14 cellular contexts compared by ENCODE assay signal in genomic region chr12:32566663-32567634, GRCh38.
DNase-seq lines count a peak whose midpoint lies in the region; ATAC-seq, FAIRE-seq and TF ChIP-seq lines count a peak whose summit lies in the region.
"Had no signal": no experiment of that assay in that cellular context is flagged by ENCODE, and none has a peak within 500 bp of the region (broad histone marks: within the 10 kb centered on the region; RNA-seq: fewer than 3 reads in every experiment).

No MANE protein-coding gene starts in this region.

- H3K4me3 ChIP-seq in bronchial epithelial cell (ENCODE audit: low read depth, low read length): no peak overlapping the region
- no peak overlapping the region for H3K4me3 ChIP-seq in stomach
- H3K4me3 ChIP-seq: Peyer's patch, uterus had no signal

- peak overlapping the region; percentile 10 to 73 (median 64) for H3K27ac ChIP-seq in stomach
- H3K27ac ChIP-seq: uterus had no signal

- TF ChIP-seq POLR2A in stomach (IDR thresholded peaks at IDR 0.05): no peak

- peaks cover 47 to 93% (median 59%) of the 10 kb centered on the region in 4 donors for H3K4me1 ChIP-seq in stomach
- H3K4me1 ChIP-seq: uterus had no signal

- DNase-seq in M059J (ENCODE audit: low read depth) (peak; percentile 35), bronchial epithelial cell (ENCODE audit: low read depth) (no peak), left kidney (ENCODE audit: low read depth, low spot score) (peak; percentile 61), stomach (no peak), NCI-H510A treated with DMSO at 0.1 percent for 48 hours (lab: John Stamatoyannopoulos, UW) (no peak)
- no peak for DNase-seq in activated effector memory CD4-positive, alpha-beta T cell treated with anti-CD3 and anti-CD28 coated beads, Interleukin-2, amount 50 U/mL, for 16 hours
- DNase-seq: activated CD4-positive, alpha-beta T cell treated with anti-CD3 and anti-CD28 coated beads for 36 hours; activated naive CD4-positive, alpha-beta T cell treated with anti-CD3 and anti-CD28 coated beads, Interleukin-2, amount 50 U/mL, for 16 hours; NCI-H1105; Peyer's patch; stimulated activated CD4-positive, alpha-beta T cell treated with anti-CD3 and anti-CD28 coated beads, Interleukin-2, amount 100 ng/mL, for 48 hours; uterus had no signal

- WGBS in stomach, 5 donors: 26 to 54% (median 34%) methylated on average over 8 of the region's 8 CpGs

- ATAC-seq in GM19035 (IDR thresholded peaks at IDR 0.05; ENCODE audit: unreplicated experiment): no peak
- ATAC-seq in HG02759 (IDR thresholded peaks at IDR 0.05; ENCODE audit: unreplicated experiment): no peak
- ATAC-seq: activated CD4-positive, alpha-beta T cell treated with anti-CD3 and anti-CD28 coated beads for 36 hours had no signal

- intact Hi-C loops in stomach (cut with DNase I; ENCODE audit: low total_unique reads): no loop called here

- TF ChIP-seq CTCF in bronchial epithelial cell (IDR thresholded peaks at IDR 0.05; ENCODE audit: insufficient read depth, low read length, severe bottlenecking): no peak
- TF ChIP-seq CTCF in stomach (IDR thresholded peaks at IDR 0.05): no peak

- FAIRE-seq in bronchial epithelial cell (lab: Jason Lieb, UNC): peak; percentile 43

- H3K9me3 ChIP-seq in stomach: no peaks in the 10 kb centered on the region
- H3K9me3 ChIP-seq: Peyer's patch, uterus had no signal

- H3K36me3 ChIP-seq in bronchial epithelial cell (ENCODE audit: control insufficient read depth, insufficient read depth, low read length) (no peaks in the 10 kb centered on the region), stomach (peaks cover 6 to 29% (median 16%) of the 10 kb centered on the region in 4 donors)
- H3K36me3 ChIP-seq: uterus had no signal

- H3K27me3 ChIP-seq in bronchial epithelial cell (ENCODE audit: control insufficient read depth, insufficient read depth, low read length) (no peaks in the 10 kb centered on the region), stomach (no peaks in the 10 kb centered on the region)
- H3K27me3 ChIP-seq: Peyer's patch, uterus had no signal

- no peak for TF ChIP-seq EP300 in stomach (IDR thresholded peaks at IDR 0.05)

Comparison
In these comparisons a context has a peak if more than half of its experiments do, and no peak if none do; other contexts are left out.
1. DNase-seq: peak in M059J (single experiment) and left kidney (single experiment); none in bronchial epithelial cell (single experiment), stomach (single experiment), activated effector memory CD4-positive, alpha-beta T cell treated with anti-CD3 and anti-CD28 coated beads, Interleukin-2, amount 50 U/mL, for 16 hours (single experiment) and NCI-H510A treated with DMSO at 0.1 percent for 48 hours (single experiment).